ENCODE assay signal across 8 cellular contexts in the genomic region with DNA sequence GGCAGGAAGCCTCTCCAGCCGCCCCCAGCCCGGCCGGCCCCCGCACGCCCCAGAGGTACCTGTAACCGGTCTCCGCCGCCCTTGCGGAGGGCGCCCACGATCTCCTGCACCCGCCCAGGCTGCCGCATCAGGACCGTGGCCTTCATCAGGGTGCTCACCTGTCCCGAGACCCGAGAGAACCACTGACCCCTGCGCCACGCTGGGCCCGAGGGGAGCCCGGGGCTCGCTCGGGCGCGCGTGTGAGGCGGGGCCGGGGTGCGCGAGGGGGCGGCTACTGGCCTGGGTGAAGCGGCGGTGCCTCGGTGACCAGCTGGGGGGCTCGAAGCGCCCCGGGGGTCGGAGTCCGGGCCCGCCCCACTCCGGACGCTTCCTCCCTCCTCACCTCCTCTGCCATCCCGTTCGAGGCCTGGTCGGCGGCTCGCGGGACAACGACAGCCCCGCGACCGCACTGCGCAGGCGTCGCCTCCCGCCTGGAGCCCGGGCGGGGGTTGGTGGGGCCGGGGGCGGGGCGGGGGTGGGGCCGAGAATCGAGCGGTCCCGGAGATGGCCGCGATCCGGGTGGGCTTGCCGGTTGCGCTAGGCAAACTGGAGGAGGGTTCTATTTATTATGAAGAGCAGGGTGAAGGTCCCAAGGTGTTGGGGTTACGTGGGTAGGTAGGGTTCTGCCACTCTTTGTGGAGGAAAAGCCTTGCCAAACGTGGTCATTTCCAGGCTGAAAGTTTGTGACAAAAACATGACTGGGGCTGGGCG. TPM values are rescaled to one million over a fixed set of nuclear protein-coding genes. Genes with fewer than 3 reads are reported as not detected.
A peak's percentile ranks its signal among the peaks of the same experiment; 100 is the strongest.
DNase-seq lines count a peak whose midpoint lies in the region; ATAC-seq and TF ChIP-seq lines count a peak whose summit lies in the region.

TSS of gene NT5C3B (minus strand) at position 433 of the 750 bp plus-strand sequence. CDS start at position 394, 39 bp downstream.

- peaks cover 9% of the 10 kb centered on the region; the same call in 1 of the 2 replicates for H4K20me1 ChIP-seq in GM23338 (replicated peaks; ENCODE audit: insufficient read depth)

- H3K36me3 ChIP-seq in GM23338 (ENCODE audit: insufficient read depth) (no peaks in the 10 kb centered on the region; the same call in 1 of the 2 replicates), muscle layer of colon (ENCODE audit: insufficient read depth, low read length) (peaks cover 16% of the 10 kb centered on the region)

- H2AFZ ChIP-seq in GM23338 = peak within 1 kb of the TSS; percentile 95

- ATAC-seq in GM23338 (peak; percentile 89), HG03039 (IDR thresholded peaks at IDR 0.05; ENCODE audit: unreplicated experiment) (no peak)

- peaks cover 16% of the 10 kb centered on the region for H3K36me3 Mint-ChIP-seq in GM23338 (ENCODE audit: low read depth)

- no peaks in the 10 kb centered on the region; the same call in 1 of the 2 replicates for H3F3A ChIP-seq in GM23338 (replicated peaks; ENCODE audit: low read depth)

- H3K27ac ChIP-seq in GM23338 (ENCODE audit: low read depth) (no peak within 1 kb of the TSS), muscle layer of colon (ENCODE audit: low read depth, low read length) (peak within 1 kb of the TSS; percentile 73)

- TF ChIP-seq CTCF in GM23338 (conservative IDR thresholded peaks at IDR 0.05; ENCODE audit: low read depth in 2 of 2) (no peak), epithelial cell of proximal tubule (conservative IDR thresholded peaks at IDR 0.05; ENCODE audit: low read depth, low read length) (no peak)

- peak within 1 kb of the TSS; percentile 94 for H3K4me3 ChIP-seq in GM23338
- H3K4me3 ChIP-seq in epithelial cell of proximal tubule (ENCODE audit: low read depth, low read length) = peak within 1 kb of the TSS; percentile 82
- H3K4me3 ChIP-seq in muscle layer of colon (ENCODE audit: low read depth in 1 of 2, low read length in 2 of 2) = peak within 1 kb of the TSS; percentile 78 to 94

- peak within 1 kb of the TSS; percentile 89 for H3K4me3 Mint-ChIP-seq in GM23338

- H3K9me2 ChIP-seq in GM23338 (ENCODE audit: insufficient read depth) = no peaks in the 10 kb centered on the region

- H3K27ac Mint-ChIP-seq in GM23338 = no peak within 1 kb of the TSS

- no peaks in the 10 kb centered on the region for H3K9me3 ChIP-seq in muscle layer of colon (ENCODE audit: low read length)

- H3K27me3 ChIP-seq in GM23338 (ENCODE audit: insufficient read depth) (peaks cover 5% of the 10 kb centered on the region; the same call in 1 of the 2 replicates), muscle layer of colon (ENCODE audit: control insufficient read depth in 1 of 2, insufficient read depth in 2 of 2, low read length in 2 of 2) (no peaks in the 10 kb centered on the region)

- peak within 1 kb of the TSS; percentile 90 for H3K4me2 ChIP-seq in GM23338

- H3K4me1 Mint-ChIP-seq in GM23338 = peaks cover 7% of the 10 kb centered on the region; the same call in 2 of the 3 replicates

- H3K9me3 Mint-ChIP-seq in GM23338 = no peaks in the 10 kb centered on the region

- H3K27me3 Mint-ChIP-seq in GM23338 (ENCODE audit: insufficient read depth, low read depth, poor library complexity) = peaks cover 6% of the 10 kb centered on the region

- peak; percentile 61 for DNase-seq in COLO829 (ENCODE audit: low spot score)
- DNase-seq in GM23338 (ENCODE audit: low spot score) = peak; percentile 64
- DNase-seq in NCI-H69 (lab: John Stamatoyannopoulos, UW) = peak; percentile 66
- peak; percentile 46 for DNase-seq in activated T-cell treated with anti-CD3 and anti-CD28 coated beads for 1 hour (ENCODE audit: low read depth)
- DNase-seq in epithelial cell of proximal tubule (ENCODE audit: low read depth) = no peak
- peak; percentile 14 to 29 for DNase-seq in stimulated activated CD8-positive, alpha-beta memory T cell treated with anti-CD3 and anti-CD28 coated beads, Interleukin-7, amount 100 ng/mL, for 1 hour (ENCODE audit: low read depth in 2 of 2)

- peaks cover 12% of the 10 kb centered on the region for H3K79me2 ChIP-seq in GM23338 (replicated peaks; ENCODE audit: insufficient read depth)

- H3K4me1 ChIP-seq in GM23338 (ENCODE audit: insufficient read depth) = peaks cover 7% of the 10 kb centered on the region
- H3K4me1 ChIP-seq in muscle layer of colon (ENCODE audit: insufficient read depth, low read length) = peaks cover 11% of the 10 kb centered on the region

- peak within 1 kb of the TSS; percentile 54 for H3K9ac ChIP-seq in muscle layer of colon (ENCODE audit: low read length)

TF ChIP-seq in GM23338, 12 proteins besides CTCF, POLR2A, EP300 and RAD21:
- TF ChIP-seq ETS1 (IDR thresholded peaks at IDR 0.05) = no peak
- peak; percentile 85 for TF ChIP-seq POLR2AphosphoS5 (IDR thresholded peaks at IDR 0.05; ENCODE audit: low read depth)

RNA-seq across cellular contexts. Expression of gene NT5C3B, which starts in this region (rescaled TPM):
- total RNA-seq in GM23338 (2014; rRNA removed; shearing (Covaris generic)) = 68.9 and 78.3 TPM in 2 replicates
- polyA plus RNA-seq in GM23338 (2016; fragmentation: Nextera tagmentation; extraction: Ambion mirVana) = 58.2 and 59.1 TPM in 2 replicates
- 67.6 and 70.8 TPM in 2 replicates for total RNA-seq in epithelial cell of proximal tubule
